ENCODE assay signal across 8 cellular contexts in genomic region chr17:7573324-7574080, GRCh38. TPM values are rescaled to one million over a fixed set of nuclear protein-coding genes. Genes with fewer than 3 reads are reported as not detected.
DNase-seq lines count a peak whose midpoint lies in the region; ATAC-seq, FAIRE-seq and TF ChIP-seq lines count a peak whose summit lies in the region.

No MANE protein-coding gene starts in this region.

- peak overlapping the region; percentile 90 for H3K4me2 ChIP-seq in A549

- TF ChIP-seq POLR2A in A549 (IDR thresholded peaks at IDR 0.05; ENCODE audit: low read length) = no peak

- POLR2A ChIA-PET in A549 (lab: Yijun Ruan, JAX) = interaction anchor here (0.9 to 5.0 kb wide), 7 partner anchors 10 to 114 kb away, joined by 3 to 34 read pairs (median 6); partner anchors contain the start of genes MPDU1, POLR2A, SAT2 and SOX15

- ATAC-seq in A549 = peak; percentile 41 to 54
- peak; percentile 21 for ATAC-seq in GM18868 (IDR thresholded peaks at IDR 0.05; ENCODE audit: unreplicated experiment)

- peak overlapping the region; percentile 95 for H3K9ac ChIP-seq in rectal smooth muscle tissue (ENCODE audit: low read length)

- WGBS in A549 (ENCODE audit: missing lambda C conversion rate) = 3% methylated on average over 45 of the region's 71 CpGs

- H3K4me3 ChIP-seq in A549 (peak overlapping the region; percentile 96), ascending aorta (peak overlapping the region; percentile 78 to 94), rectal smooth muscle tissue (ENCODE audit: low read length) (peak overlapping the region; percentile 98)

- H3K4me1 ChIP-seq in A549 (peaks cover 48% of the 10 kb centered on the region), ascending aorta (peaks cover 0 to 15% of the 10 kb centered on the region in 2 donors), rectal smooth muscle tissue (ENCODE audit: control insufficient read depth, insufficient read depth, low read length) (peaks cover 3% of the 10 kb centered on the region)

- CTCF ChIA-PET in A549 (lab: Yijun Ruan, JAX) = interaction anchor here (0.7 to 4.6 kb wide), 10 partner anchors 7 to 528 kb away, joined by 3 to 30 read pairs (median 8); partner anchors contain the start of genes FXR2, MPDU1, SENP3 and SOX15

- DNase-seq in A549 (ENCODE audit: low read depth in 1 of 2, low spot score in 1 of 2) (peak; percentile 91 to 92), NCI-H1105 treated with DMSO at 0.1 percent for 48 hours (lab: John Stamatoyannopoulos, UW) (peak; percentile 83), T-helper 22 cell (ENCODE audit: low read depth) (peak; percentile 90), ascending aorta (ENCODE audit: low spot score in 2 of 2) (peak; percentile 65 to 94), hepatic stellate cell (ENCODE audit: low spot score) (peak; percentile 96), urothelium cell line (ENCODE audit: low spot score) (peak; percentile 84)

- H3K9me3 ChIP-seq in A549 (no peaks in the 10 kb centered on the region), ascending aorta (no peaks in the 10 kb centered on the region)

- FAIRE-seq in A549 (lab: Jason Lieb, UNC) = no peak
- FAIRE-seq in urothelium cell line (lab: Jason Lieb, UNC) = no peak

- H3K27me3 ChIP-seq in ascending aorta (no peaks in the 10 kb centered on the region), rectal smooth muscle tissue (ENCODE audit: control insufficient read depth, insufficient read depth, low read length) (no peaks in the 10 kb centered on the region)

- intact Hi-C loops in ascending aorta (cut with DNase I) = loop anchor here (1.0 to 5.0 kb wide), 4 partner anchors 41 to 321 kb away; partner anchors contain the start of genes CTDNEP1, ELP5 and FXR2

- TF ChIP-seq EP300 in A549 (IDR thresholded peaks at IDR 0.05) = peak in 1 of 2 experiments; percentile 36; a peak in 1 of 5 replicates

- TF ChIP-seq RAD21 in A549 (conservative IDR thresholded peaks at IDR 0.05 in 1 of 2, IDR thresholded peaks at IDR 0.05 in 1 of 2) = no peak

- H3K36me3 ChIP-seq in ascending aorta (peaks cover 62 to 65% of the 10 kb centered on the region in 2 donors), rectal smooth muscle tissue (ENCODE audit: control insufficient read depth, insufficient read depth, low read length) (peaks cover 58% of the 10 kb centered on the region)

- H3K27ac ChIP-seq in A549 = peak overlapping the region; percentile 96 to 97
- peak overlapping the region; percentile 93 to 99 for H3K27ac ChIP-seq in ascending aorta
- peak overlapping the region; percentile 98 for H3K27ac ChIP-seq in rectal smooth muscle tissue (ENCODE audit: low read depth, low read length)

- TF ChIP-seq CTCF in A549 (IDR thresholded peaks at IDR 0.05) (no peak), ascending aorta (IDR thresholded peaks at IDR 0.05) (no peak)

TF ChIP-seq in A549, 52 proteins besides CTCF, POLR2A, EP300 and RAD21 (continues in another document):
- no peak for TF ChIP-seq NPAS2 (CRISPR knock-in tag; IDR thresholded peaks at IDR 0.05; ENCODE audit: borderline replicate concordance)
- no peak for TF ChIP-seq NR3C1 (IDR thresholded peaks at IDR 0.05)
- TF ChIP-seq HDAC2 (IDR thresholded peaks at IDR 0.05) = no peak
- 0 out of 2 replicates have a peak, but pooled peaks have one; percentile 8 for TF ChIP-seq HMGXB4 (CRISPR knock-in tag; IDR thresholded peaks at IDR 0.05; ENCODE audit: borderline replicate concordance)
- TF ChIP-seq, protein P1, sequence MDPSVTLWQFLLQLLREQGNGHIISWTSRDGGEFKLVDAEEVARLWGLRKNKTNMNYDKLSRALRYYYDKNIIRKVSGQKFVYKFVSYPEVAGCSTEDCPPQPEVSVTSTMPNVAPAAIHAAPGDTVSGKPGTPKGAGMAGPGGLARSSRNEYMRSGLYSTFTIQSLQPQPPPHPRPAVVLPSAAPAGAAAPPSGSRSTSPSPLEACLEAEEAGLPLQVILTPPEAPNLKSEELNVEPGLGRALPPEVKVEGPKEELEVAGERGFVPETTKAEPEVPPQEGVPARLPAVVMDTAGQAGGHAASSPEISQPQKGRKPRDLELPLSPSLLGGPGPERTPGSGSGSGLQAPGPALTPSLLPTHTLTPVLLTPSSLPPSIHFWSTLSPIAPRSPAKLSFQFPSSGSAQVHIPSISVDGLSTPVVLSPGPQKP (IDR thresholded peaks at IDR 0.05; ENCODE audit: low read depth, low read length) = no peak
- peak; percentile 63; the same call in 1 of the 2 replicates for TF ChIP-seq MAZ (IDR thresholded peaks at IDR 0.05; ENCODE audit: borderline replicate concordance, low read depth, low read length)
- TF ChIP-seq EHF (CRISPR knock-in tag; IDR thresholded peaks at IDR 0.05) = 0 out of 2 replicates have a peak, but pooled peaks have one; percentile 7
- TF ChIP-seq TP53 (CRISPR knock-in tag; IDR thresholded peaks at IDR 0.05) = peak; percentile 9
- TF ChIP-seq ZNF302 (CRISPR knock-in tag; IDR thresholded peaks at IDR 0.05) = no peak
- no peak for TF ChIP-seq BHLHE40 (IDR thresholded peaks at IDR 0.05; ENCODE audit: low read depth, low read length)
- peak; percentile 94 to 98 for TF ChIP-seq CEBPB (IDR thresholded peaks at IDR 0.05)
- TF ChIP-seq ZSCAN20 (CRISPR knock-in tag; IDR thresholded peaks at IDR 0.05) = no peak
- no peak for TF ChIP-seq PBX3 (IDR thresholded peaks at IDR 0.05)
- peak; percentile 82; the same call in 1 of the 2 replicates for TF ChIP-seq TFCP2L1 (CRISPR knock-in tag; IDR thresholded peaks at IDR 0.05)
- peak; percentile 42 to 66; a peak in 3 of 5 replicates for TF ChIP-seq JUN (IDR thresholded peaks at IDR 0.05)
- TF ChIP-seq RARB (CRISPR knock-in tag; IDR thresholded peaks at IDR 0.05) = peak; percentile 26; the same call in 1 of the 2 replicates

RNA-seq across cellular contexts. Expression of gene CD68, which starts 5.9 kb away (rescaled TPM):
- polyA plus RNA-seq in A549 (2011; rRNA removed) (14.9 and 17.7 TPM in 2 replicates), A549 (2017; fragmentation: RNase III; extraction: RNeasy Plus Mini Kit Qiagen cat#74134 plus additional on column Dnase treatment) (6.5 to 11.6 TPM (median 9.8 TPM) in 3 replicates)
- 17.1 and 18.6 TPM in 2 replicates for polyA plus RNA-seq in A549 (2012; cell fraction: cytosol; rRNA removed)
- 3.5 and 7.3 TPM in 2 replicates for polyA plus RNA-seq in A549 (2012; cell fraction: nucleus; rRNA removed)
- 10.1 and 10.5 TPM in 2 replicates for polyA minus RNA-seq in A549 (2011; rRNA and poly(A)+ RNA removed)
- 151 TPM for total RNA-seq in ascending aorta

RNA-seq across cellular contexts. Expression of gene MPDU1, which starts 10.2 kb away (rescaled TPM):
- 148 and 204 TPM in 2 replicates for polyA plus RNA-seq in A549 (2011; rRNA removed)
- 202 and 249 TPM in 2 replicates for polyA plus RNA-seq in A549 (2012; cell fraction: cytosol; rRNA removed)
- polyA plus RNA-seq in A549 (2012; cell fraction: nucleus; rRNA removed) = 243 and 331 TPM in 2 replicates
- polyA plus RNA-seq in A549 (2017; fragmentation: RNase III; extraction: RNeasy Plus Mini Kit Qiagen cat#74134 plus additional on column Dnase treatment) = 126 to 134 TPM (median 127 TPM) in 3 replicates
- 156 and 191 TPM in 2 replicates for polyA minus RNA-seq in A549 (2011; rRNA and poly(A)+ RNA removed)
- total RNA-seq in ascending aorta = 157 TPM

RNA-seq across cellular contexts. Expression of gene SENP3, which starts 11.8 kb away (rescaled TPM):
- 150 and 165 TPM in 2 replicates for polyA plus RNA-seq in A549 (2011; rRNA removed)
- polyA plus RNA-seq in A549 (2012; cell fraction: cytosol; rRNA removed) = 122 and 159 TPM in 2 replicates
- polyA plus RNA-seq in A549 (2012; cell fraction: nucleus; rRNA removed) = 85.8 and 114 TPM in 2 replicates
- polyA plus RNA-seq in A549 (2017; fragmentation: RNase III; extraction: RNeasy Plus Mini Kit Qiagen cat#74134 plus additional on column Dnase treatment) = 104 to 119 TPM (median 114 TPM) in 3 replicates
- polyA minus RNA-seq in A549 (2011; rRNA and poly(A)+ RNA removed) = 152 and 162 TPM in 2 replicates
- 92.0 TPM for total RNA-seq in ascending aorta

RNA-seq across cellular contexts. Expression of gene TNFSF13, which starts 15.0 kb away (rescaled TPM):
- polyA plus RNA-seq in A549 (2011; rRNA removed) (1.0 TPM in 2 replicates), A549 (2017; fragmentation: RNase III; extraction: RNeasy Plus Mini Kit Qiagen cat#74134 plus additional on column Dnase treatment) (0.41 to 0.78 TPM (median 0.61 TPM) in 3 replicates)
- 0.15 and 0.35 TPM in 2 replicates for polyA plus RNA-seq in A549 (2012; cell fraction: cytosol; rRNA removed)
- 0.88 and 1.0 TPM in 2 replicates for polyA plus RNA-seq in A549 (2012; cell fraction: nucleus; rRNA removed)
- 0.29 and 1.1 TPM in 2 replicates for polyA minus RNA-seq in A549 (2011; rRNA and poly(A)+ RNA removed)
- 17.5 TPM for total RNA-seq in ascending aorta

RNA-seq across cellular contexts. Expression of gene SOX15, which starts 16.4 kb away (rescaled TPM):
- 0.05 and 0.11 TPM in 2 replicates for polyA plus RNA-seq in A549 (2011; rRNA removed)
- polyA plus RNA-seq in A549 (2012; cell fraction: cytosol; rRNA removed) = 0.17 and 0.21 TPM in 2 replicates
- polyA plus RNA-seq in A549 (2012; cell fraction: nucleus; rRNA removed) = 0.89 and 1.1 TPM in 2 replicates
- 0.19 to 0.30 TPM (median 0.22 TPM) in 3 replicates for polyA plus RNA-seq in A549 (2017; fragmentation: RNase III; extraction: RNeasy Plus Mini Kit Qiagen cat#74134 plus additional on column Dnase treatment)
- polyA minus RNA-seq in A549 (2011; rRNA and poly(A)+ RNA removed) = 0.58 TPM in 1 of 2 replicates, not detected in the other
- not detected for total RNA-seq in ascending aorta

Comparison
In these comparisons a context has a peak if more than half of its experiments do, and no peak if none do; other contexts are left out.
1. Peak in every context shown above with its lines: DNase-seq, ATAC-seq, H3K4me3 ChIP-seq and H3K27ac ChIP-seq.